8 cellular contexts compared by ENCODE assay signal in genomic region chr14:100307215-100308111, GRCh38. TPM values are rescaled to one million over a fixed set of nuclear protein-coding genes. Genes with fewer than 3 reads are reported as not detected.
A peak's percentile ranks its signal among the peaks of the same experiment; 100 is the strongest.
DNase-seq lines count a peak whose midpoint lies in the region; ATAC-seq, FAIRE-seq and TF ChIP-seq lines count a peak whose summit lies in the region.

No MANE protein-coding gene starts in this region.

- peak; percentile 54 for DNase-seq in HuH-7.5 (ENCODE audit: low spot score)
- no peak for DNase-seq in GM12878 (ENCODE audit: low read depth, low spot score)
- DNase-seq in left colon = peak in 1 of 2 donors; percentile 53
- DNase-seq in thyroid gland = peak; percentile 49 to 53
- no peak for DNase-seq in activated naive CD4-positive, alpha-beta T cell (lab: John Stamatoyannopoulos, UW)

- H3K27ac ChIP-seq in GM12878 (ENCODE audit: control insufficient read depth, insufficient read depth) (no peak overlapping the region), thyroid gland (peak overlapping the region; percentile 89 to 97 (median 97))

- ATAC-seq in GM19035 (IDR thresholded peaks at IDR 0.05; ENCODE audit: unreplicated experiment) = peak; percentile 5
- peak; percentile 3; the same call in 2 of the 3 replicates for ATAC-seq in GM12878
- ATAC-seq in left colon = peak; percentile 38
- no peak for ATAC-seq in HG02763 (IDR thresholded peaks at IDR 0.05; ENCODE audit: unreplicated experiment)
- no peak for ATAC-seq in HG03469 (IDR thresholded peaks at IDR 0.05; ENCODE audit: unreplicated experiment)

- intact Hi-C loops in GM12878 (cut with micrococcal nuclease; ENCODE audit: unreplicated experiment) = no loop called here
- intact Hi-C loops in left colon (cut with DNase I, micrococcal nuclease) = loop anchor here in 1 of 2 donors (5.0 kb wide), 1 partner anchor 70 kb away; the partner anchor contains the start of gene WDR25
- intact Hi-C loops in thyroid gland (cut with DNase I) = loop anchor here (5.0 kb wide), 1 partner anchor 35 kb away; no protein-coding TSS in a partner anchor

- peak overlapping the region; percentile 92; the same call in 1 of the 2 replicates for H2AFZ ChIP-seq in GM12878 (ENCODE audit: control insufficient read depth, low read depth, low read length)

- no peak for FAIRE-seq in GM12878 (lab: Jason Lieb, UNC)

- WGBS in GM12878 (ENCODE audit: insufficient coverage, insufficient replicate concordance, low lambda C conversion rate, missing lambda C conversion rate) = 39% methylated on average over 33 of the region's 33 CpGs
- 10 to 31% methylated on average over 12 to 32 of the region's 33 CpGs for WGBS in thyroid gland, 2 donors

- no peak for TF ChIP-seq EP300 in GM12878 (IDR thresholded peaks at IDR 0.05; ENCODE audit: borderline replicate concordance in 1 of 2, control insufficient read depth in 1 of 2, low read depth in 2 of 2, low read length in 2 of 2)

- in situ Hi-C loops in GM12878 (cut with MboI) = no loop called here

- H3K79me2 ChIP-seq in GM12878 (ENCODE audit: control insufficient read depth, insufficient read depth, low read length) = no peaks in the 10 kb centered on the region

- CTCF ChIA-PET in GM12878 (lab: Yijun Ruan, JAX) = interaction anchor here (0.7 to 3.9 kb wide), 2 partner anchors 12 to 70 kb away, joined by 3 to 24 read pairs; partner anchors contain the start of gene WDR25

- H3K4me1 ChIP-seq in GM12878 (ENCODE audit: control insufficient read depth, insufficient read depth, low read length) (no peaks in the 10 kb centered on the region), thyroid gland (peaks cover 66% of the 10 kb centered on the region in 2 donors)

- no TSS peak for BruUV-seq in GM12878 (replicated peaks; lab: Mats Ljungman, UMichigan)

- H3K4me3 ChIP-seq in GM12878 (peak overlapping the region; percentile 85), thyroid gland (replicated peaks in 1 of 3) (peak overlapping the region; percentile 23 to 98 (median 97))

- POLR2A ChIA-PET in GM12878 (lab: Charles Lee) = interaction anchor here (0.6 kb wide), 1 partner anchor 65 kb away, joined by 3 read pairs; no protein-coding TSS in a partner anchor

- peak overlapping the region; percentile 55; the same call in 1 of the 2 replicates for H3K9ac ChIP-seq in GM12878 (ENCODE audit: control insufficient read depth, insufficient read depth, low read length)

- TF ChIP-seq RAD21 in GM12878 (IDR thresholded peaks at IDR 0.05; ENCODE audit: insufficient read depth, low read depth, low read length) = no peak

- H3K27me3 ChIP-seq in GM12878 (replicated peaks in 1 of 2; ENCODE audit: control insufficient read depth in 2 of 2, insufficient read depth in 2 of 2, low read length in 1 of 2) (peaks cover 0 to 7% of the 10 kb centered on the region in 2 experiments; a peak in 1 of 4 replicates), thyroid gland (no peaks in the 10 kb centered on the region)

- no peak for TF ChIP-seq CTCF in GM12878 (IDR thresholded peaks at IDR 0.05 in 2 of 3, conservative IDR thresholded peaks at IDR 0.05 in 1 of 3; ENCODE audit: control insufficient read depth in 2 of 3, extremely low read depth in 1 of 3, insufficient read depth in 1 of 3, low read depth in 3 of 3, low read length in 3 of 3)
- TF ChIP-seq CTCF in thyroid gland (IDR thresholded peaks at IDR 0.05) = no peak

- TF ChIP-seq POLR2A in GM12878 (IDR thresholded peaks at IDR 0.05; ENCODE audit: low read depth, low read length) (no peak), thyroid gland (IDR thresholded peaks at IDR 0.05) (peak in 1 of 2 donors; percentile 25)

- SMC1A ChIA-PET in GM12878 (lab: Charles Lee; ENCODE audit: uncharacterized antibody, unreplicated experiment) = no interaction called here

- RAD21 ChIA-PET in GM12878 (lab: Charles Lee; ENCODE audit: unreplicated experiment) = interaction anchor here (1.2 kb wide), 1 partner anchor 68 kb away, joined by 3 read pairs; a partner anchor contains a TSS

- H3K36me3 ChIP-seq in GM12878 (ENCODE audit: control insufficient read depth in 2 of 2, insufficient read depth in 2 of 2, low read length in 1 of 2) (no peaks in the 10 kb centered on the region), thyroid gland (no peaks in the 10 kb centered on the region)

- no peaks in the 10 kb centered on the region for H4K20me1 ChIP-seq in GM12878 (ENCODE audit: control insufficient read depth, insufficient read depth)

- H3K4me2 ChIP-seq in GM12878 (ENCODE audit: control insufficient read depth, insufficient read depth) = peak overlapping the region; percentile 97

- H3K9me3 ChIP-seq in GM12878 (replicated peaks; ENCODE audit: control insufficient read depth, insufficient read depth, low read length) (no peaks in the 10 kb centered on the region), thyroid gland (no peaks in the 10 kb centered on the region)

TF ChIP-seq in GM12878, 131 proteins besides CTCF, POLR2A, EP300 and RAD21:
- no peak for TF ChIP-seq TCF3 (IDR thresholded peaks at IDR 0.05; ENCODE audit: borderline replicate concordance, insufficient read depth, low read depth, low read length)

RNA-seq across cellular contexts. Expression of gene SLC25A29, which starts 1.2 kb away (rescaled TPM):
- 131 and 162 TPM in 2 replicates for total RNA-seq in GM12878 (2013; cell fraction: nucleolus; rRNA removed)
- total RNA-seq in GM12878 (2014; rRNA removed) (10.3 and 12.1 TPM in 2 replicates), GM12878 (2014; rRNA removed; fragmentation: Illumina TruSeq; extraction: Trizol) (3.3 and 3.6 TPM in 2 replicates), GM12878 (2021) (11.6 and 12.3 TPM in 2 replicates), left colon (10 to 100 TPM; 21.9 to 27.8 TPM), thyroid gland (100 to 1,000 TPM; 354 to 606 (median 433) TPM)
- polyA plus RNA-seq in GM12878 (2011; ENCODE audit: low read depth) = 2.8 TPM
- polyA plus RNA-seq in GM12878 (2011; rRNA removed) (6.2 and 11.5 TPM in 2 replicates), GM12878 (2014; fragmentation: Illumina TruSeq; extraction: Trizol) (2.0 and 3.4 TPM in 2 replicates), GM12878 (2014; fragmentation: Nextera tagmentation; extraction: Ambion mirVana) (under 1 TPM in 1 of 2 experiments, not detected in 1; 0.42 TPM), GM12878 (2014; rRNA removed) (13.3 and 15.9 TPM in 2 replicates), GM12878 (2016; fragmentation: Nextera tagmentation; extraction: Ambion mirVana) (1 to 10 TPM; 4.0 TPM)
- polyA plus RNA-seq in GM12878 (2011; cell fraction: cytosol; rRNA removed) = 12.2 and 21.9 TPM in 2 replicates
- 94.5 and 119 TPM in 2 replicates for polyA plus RNA-seq in GM12878 (2011; cell fraction: nucleus; rRNA removed)
- polyA plus RNA-seq in GM12878 (2012) = 8.5 and 9.8 TPM in 2 replicates
- polyA minus RNA-seq in GM12878 (2011; rRNA and poly(A)+ RNA removed) = 1.6 and 5.5 TPM in 2 replicates
- polyA minus RNA-seq in GM12878 (2011; cell fraction: cytosol; rRNA and poly(A)+ RNA removed) = 1.8 and 4.8 TPM in 2 replicates
- 10.3 and 12.6 TPM in 2 replicates for polyA minus RNA-seq in GM12878 (2011; cell fraction: nucleus; rRNA and poly(A)+ RNA removed)

RNA-seq across cellular contexts. Expression of gene SLC25A47, which starts 15.7 kb away (rescaled TPM):
- total RNA-seq in GM12878 (2013; cell fraction: nucleolus; rRNA removed) = not detected in 2 replicates
- total RNA-seq in GM12878 (2014; rRNA removed) (not detected in 2 replicates), GM12878 (2014; rRNA removed; fragmentation: Illumina TruSeq; extraction: Trizol) (not detected in 2 replicates), GM12878 (2021) (not detected in 2 replicates), left colon (under 1 TPM in 1 of 2 donors, not detected in 1; 0.28 TPM), thyroid gland (not detected)
- not detected for polyA plus RNA-seq in GM12878 (2011; ENCODE audit: low read depth)
- polyA plus RNA-seq in GM12878 (2011; rRNA removed) (not detected in 2 replicates), GM12878 (2014; fragmentation: Illumina TruSeq; extraction: Trizol) (not detected in 2 replicates), GM12878 (2014; fragmentation: Nextera tagmentation; extraction: Ambion mirVana) (not detected), GM12878 (2014; rRNA removed) (0.14 TPM in 1 of 2 replicates, not detected in the other), GM12878 (2016; fragmentation: Nextera tagmentation; extraction: Ambion mirVana) (not detected)
- 0.03 TPM in 1 of 2 replicates, not detected in the other for polyA plus RNA-seq in GM12878 (2011; cell fraction: cytosol; rRNA removed)
- 0.09 TPM in 1 of 2 replicates, not detected in the other for polyA plus RNA-seq in GM12878 (2011; cell fraction: nucleus; rRNA removed)
- polyA plus RNA-seq in GM12878 (2012) = not detected in 2 replicates
- polyA minus RNA-seq in GM12878 (2011; rRNA and poly(A)+ RNA removed) = not detected in 2 replicates
- not detected in 2 replicates for polyA minus RNA-seq in GM12878 (2011; cell fraction: cytosol; rRNA and poly(A)+ RNA removed)
- polyA minus RNA-seq in GM12878 (2011; cell fraction: nucleus; rRNA and poly(A)+ RNA removed) = not detected in 2 replicates

Comparison
In these comparisons a context has a peak if more than half of its experiments do, and no peak if none do; other contexts are left out.
1. ATAC-seq: peak in GM19035 (single experiment), GM12878 (single experiment) and left colon (single experiment); none in HG02763 (single experiment) and HG03469 (single experiment).
2. DNase-seq: peak in HuH-7.5 (single experiment) and thyroid gland (2 of 2); none in GM12878 (single experiment) and activated naive CD4-positive, alpha-beta T cell (0 of 4).